ENCODE assay signal across 8 cellular contexts in genomic region chr21:37220433-37220980, GRCh38. TPM values are rescaled to one million over a fixed set of nuclear protein-coding genes. Genes with fewer than 3 reads are reported as not detected.
DNase-seq lines count a peak whose midpoint lies in the region; ATAC-seq and TF ChIP-seq lines count a peak whose summit lies in the region.

No MANE protein-coding gene starts in this region.

- no peak for TF ChIP-seq POLR2A in right lobe of liver (IDR thresholded peaks at IDR 0.05)

- H3K4me1 Mint-ChIP-seq in stimulated activated memory B cell treated with anti-CD40 and anti-IgM and Interleukin-4, amounts not matched to agents 10 μg/mL and 1 μg/mL and 100 μg/mL, for 72 hours = peaks cover 15% of the 10 kb centered on the region

- no peaks in the 10 kb centered on the region for H3K9me3 Mint-ChIP-seq in stimulated activated memory B cell treated with anti-CD40 and anti-IgM and Interleukin-4, amounts not matched to agents 10 μg/mL and 1 μg/mL and 100 μg/mL, for 72 hours

- no peaks in the 10 kb centered on the region for H3K27me3 Mint-ChIP-seq in stimulated activated memory B cell treated with anti-CD40 and anti-IgM and Interleukin-4, amounts not matched to agents 10 μg/mL and 1 μg/mL and 100 μg/mL, for 72 hours

- WGBS in HUES64 = 96% methylated on average over 35 of the region's 35 CpGs
- 6% methylated on average over 17 of the region's 35 CpGs for WGBS in right lobe of liver (ENCODE audit: insufficient coverage, low coverage, low lambda C conversion rate, missing lambda C conversion rate)

- H3K36me3 Mint-ChIP-seq in stimulated activated memory B cell treated with anti-CD40 and anti-IgM and Interleukin-4, amounts not matched to agents 10 μg/mL and 1 μg/mL and 100 μg/mL, for 72 hours = peaks cover 23% of the 10 kb centered on the region

- H3K27ac Mint-ChIP-seq in stimulated activated memory B cell treated with anti-CD40 and anti-IgM and Interleukin-4, amounts not matched to agents 10 μg/mL and 1 μg/mL and 100 μg/mL, for 72 hours = peak overlapping the region; percentile 82

- H3K4me3 Mint-ChIP-seq in stimulated activated memory B cell treated with anti-CD40 and anti-IgM and Interleukin-4, amounts not matched to agents 10 μg/mL and 1 μg/mL and 100 μg/mL, for 72 hours = peak overlapping the region; percentile 90

- DNase-seq in GM12864 (ENCODE audit: low read depth) = no peak
- peak; percentile 25 for DNase-seq in T-helper 22 cell (ENCODE audit: low read depth)
- DNase-seq in choroid plexus epithelial cell (ENCODE audit: low read depth) = peak; percentile 69
- peak in 1 of 3 donors; percentile 44 for DNase-seq in right lobe of liver
- no peak for DNase-seq in activated CD4-positive, CD25-positive, alpha-beta regulatory T cell treated with anti-CD3 and anti-CD28 coated beads, Interleukin-2, amount 50 U/mL, for 72 hours

- TF ChIP-seq CTCF in GM12864 (IDR thresholded peaks at IDR 0.05; ENCODE audit: low read depth, low read length, missing control alignments) (peak; percentile 29), choroid plexus epithelial cell (conservative IDR thresholded peaks at IDR 0.05; ENCODE audit: low read depth, low read length) (peak; percentile 33), right lobe of liver (IDR thresholded peaks at IDR 0.05) (peak in 1 of 4 donors; percentile 14)

- H3K4me3 ChIP-seq in GM12864 (ENCODE audit: low read depth, low read length) = peak overlapping the region; percentile 82
- peak overlapping the region; percentile 54 for H3K4me3 ChIP-seq in HUES64 (ENCODE audit: low read length)
- peak overlapping the region; percentile 71 for H3K4me3 ChIP-seq in choroid plexus epithelial cell (ENCODE audit: low read depth, low read length)
- H3K4me3 ChIP-seq in right lobe of liver = peak overlapping the region; percentile 60 to 66 (median 65)

- H3K36me3 ChIP-seq in HUES64 (ENCODE audit: insufficient read depth, low read length) (peaks cover 26% of the 10 kb centered on the region), right lobe of liver (peaks cover 0 to 16% (median under 1%) of the 10 kb centered on the region in 4 donors)

- ATAC-seq in GM21529 (IDR thresholded peaks at IDR 0.05; ENCODE audit: unreplicated experiment) (peak; percentile 30), right lobe of liver (peak; percentile 58 to 66 (median 64))
- peak; percentile 37 for ATAC-seq in stimulated activated memory B cell treated with anti-CD40 and anti-IgM and Interleukin-4, amounts not matched to agents 10 μg/mL and 1 μg/mL and 100 μg/mL, for 72 hours

- peaks cover 10% of the 10 kb centered on the region for H3K27me3 ChIP-seq in HUES64 (ENCODE audit: insufficient read depth, low read length)
- H3K27me3 ChIP-seq in right lobe of liver = no peaks in the 10 kb centered on the region

- H3K27ac ChIP-seq in HUES64 (ENCODE audit: low read depth, low read length) (no peak overlapping the region), right lobe of liver (peak overlapping the region; percentile 38 to 67 (median 55))

- H3K4me1 ChIP-seq in HUES64 (ENCODE audit: insufficient read depth, low read length) (no peaks in the 10 kb centered on the region), right lobe of liver (no peaks in the 10 kb centered on the region)

- H3K9ac ChIP-seq in HUES64 (ENCODE audit: low read depth, low read length) = no peak overlapping the region

- intact Hi-C loops in right lobe of liver (cut with DNase I) = no loop called here

- H3K9me3 ChIP-seq in HUES64 (ENCODE audit: insufficient read depth, low read depth, low read length) = no peaks in the 10 kb centered on the region
- H3K9me3 ChIP-seq in right lobe of liver = no peaks in the 10 kb centered on the region

RNA-seq across cellular contexts. Expression of gene VPS26C, which starts 46.6 kb away (rescaled TPM):
- polyA plus RNA-seq in HUES64 (2013, experiment 1 of 2) = 38.5 TPM
- polyA plus RNA-seq in HUES64 (2013, experiment 2 of 2) = 37.0 TPM
- 10 to 100 TPM; 27.4 to 52.3 (median 31.3) TPM for total RNA-seq in right lobe of liver

Comparison
In these comparisons a context has a peak if more than half of its experiments do, and no peak if none do; other contexts are left out.
1. DNase-seq: peak in T-helper 22 cell (single experiment) and choroid plexus epithelial cell (single experiment); none in GM12864 (single experiment) and activated CD4-positive, CD25-positive, alpha-beta regulatory T cell treated with anti-CD3 and anti-CD28 coated beads, Interleukin-2, amount 50 U/mL, for 72 hours (single experiment).
2. Peak in every context shown above with its lines, with median percentiles within 50 percentile points of each other: H3K4me3 ChIP-seq and ATAC-seq.